26 cellular contexts compared by ENCODE assay signal in the genomic region with DNA sequence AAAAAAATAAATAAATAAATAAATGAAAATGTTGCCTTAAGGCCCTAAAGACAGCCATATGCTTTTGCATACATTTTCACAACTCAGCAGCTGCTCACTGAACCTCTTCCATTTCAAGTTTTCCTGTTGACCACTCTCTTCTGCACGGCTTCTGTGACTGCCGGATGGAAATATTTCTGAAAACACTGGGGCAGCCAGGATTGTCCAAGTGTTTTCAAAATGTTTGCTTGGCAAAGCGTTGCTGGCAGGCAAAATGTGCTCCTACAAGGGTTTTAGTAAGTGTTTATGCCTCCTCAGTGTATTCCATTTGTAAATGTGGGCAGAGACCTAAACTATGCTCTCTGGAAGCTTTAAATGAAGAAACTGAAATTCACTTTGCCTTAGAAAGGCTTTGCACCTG.
"Had no signal": no experiment of that assay in that cellular context is flagged by ENCODE, and none has a peak within 500 bp of the region (broad histone marks: within the 10 kb centered on the region; RNA-seq: fewer than 3 reads in every experiment).

No MANE protein-coding gene starts in this region.

- H3K27me3 Mint-ChIP-seq: naive thymus-derived CD4-positive, alpha-beta T cell; progenitor cell of endocrine pancreas; stimulated activated naive CD8-positive, alpha-beta T cell treated with anti-CD3 and anti-CD28 coated beads, Interleukin-15, Interleukin-2, amounts not matched to agents 100 ng/mL and 50 ng/mL, for 24 hours; type B pancreatic cell had no signal

- H3K9me3 Mint-ChIP-seq: type B pancreatic cell had no signal

- H3K4me3 Mint-ChIP-seq: naive thymus-derived CD4-positive, alpha-beta T cell; natural killer cell; nephron; neural progenitor cell; stimulated activated effector memory CD8-positive, alpha-beta T cell treated with anti-CD3 and anti-CD28 coated beads, Interleukin-12 subunit alpha, Interleukin-12 subunit beta, amount 100 ng/mL, for 72 hours; stimulated activated naive CD8-positive, alpha-beta T cell treated with anti-CD3 and anti-CD28 coated beads, Interleukin-15, Interleukin-2, amounts not matched to agents 100 ng/mL and 50 ng/mL, for 24 hours; type B pancreatic cell had no signal

- ATAC-seq: naive thymus-derived CD4-positive, alpha-beta T cell; natural killer cell; psoas muscle; right cardiac atrium; right lobe of liver; stimulated activated effector memory CD8-positive, alpha-beta T cell treated with anti-CD3 and anti-CD28 coated beads, Interleukin-12 subunit alpha, Interleukin-12 subunit beta, amount 100 ng/mL, for 72 hours; upper lobe of right lung had no signal

- H3K36me3 Mint-ChIP-seq: naive thymus-derived CD4-positive, alpha-beta T cell; natural killer cell; neural progenitor cell; stimulated activated effector memory CD8-positive, alpha-beta T cell treated with anti-CD3 and anti-CD28 coated beads, Interleukin-12 subunit alpha, Interleukin-12 subunit beta, amount 100 ng/mL, for 72 hours; type B pancreatic cell had no signal

- H3K4me1 Mint-ChIP-seq: naive thymus-derived CD4-positive, alpha-beta T cell; natural killer cell; nephron; neural progenitor cell; stimulated activated effector memory CD8-positive, alpha-beta T cell treated with anti-CD3 and anti-CD28 coated beads, Interleukin-12 subunit alpha, Interleukin-12 subunit beta, amount 100 ng/mL, for 72 hours had no signal

- DNase-seq: naive thymus-derived CD4-positive, alpha-beta T cell; natural killer cell; occipital lobe; ovary; posterior cingulate gyrus; psoas muscle; right cardiac atrium; right lobe of liver; sigmoid colon; small intestine; stimulated activated CD4-positive, alpha-beta T cell treated with anti-CD3 and anti-CD28 coated beads, Interleukin-15, amount 100 ng/mL, for 24 hours; stimulated activated CD4-positive, alpha-beta T cell treated with anti-CD3 and anti-CD28 coated beads, Interleukin-2, amount 100 ng/mL, for 24 hours; stimulated activated CD4-positive, alpha-beta T cell treated with anti-CD3 and anti-CD28 coated beads, Interleukin-2, amount 100 ng/mL, for 48 hours; stimulated activated CD4-positive, alpha-beta T cell treated with anti-CD3 and anti-CD28 coated beads, Interleukin-4, amount 100 ng/mL, for 24 hours; stimulated activated naive CD4-positive, alpha-beta T cell; stomach; tibial artery; transverse colon; upper lobe of right lung; uterus had no signal

- H3K27ac Mint-ChIP-seq: naive thymus-derived CD4-positive, alpha-beta T cell; natural killer cell; nephron; neural progenitor cell; progenitor cell of endocrine pancreas; stimulated activated effector memory CD8-positive, alpha-beta T cell treated with anti-CD3 and anti-CD28 coated beads, Interleukin-12 subunit alpha, Interleukin-12 subunit beta, amount 100 ng/mL, for 72 hours; stimulated activated naive CD8-positive, alpha-beta T cell treated with anti-CD3 and anti-CD28 coated beads, Interleukin-15, Interleukin-2, amounts not matched to agents 100 ng/mL and 50 ng/mL, for 24 hours; type B pancreatic cell had no signal
